Comparison of ENCODE assay signal across 40 cellular contexts in genomic region chr6:21626756-21627155, GRCh38.
"Had no signal": no experiment of that assay in that cellular context is flagged by ENCODE, and none has a peak within 500 bp of the region (broad histone marks: within the 10 kb centered on the region; RNA-seq: fewer than 3 reads in every experiment).

No MANE protein-coding gene starts in this region.

- H3K36me3 Mint-ChIP-seq: activated CD4-positive, alpha-beta memory T cell treated with anti-CD3 and anti-CD28 coated beads for 36 hours; activated naive CD4-positive, alpha-beta T cell treated with anti-CD3 and anti-CD28 coated beads, Interleukin-2, amount 50 U/mL, for 72 hours; activated naive CD8-positive, alpha-beta T cell treated with anti-CD3 and anti-CD28 coated beads for 36 hours; WTC11 had no signal

- FAIRE-seq: astrocyte, TTC549 had no signal

- H3K36me3 ChIP-seq: adrenal gland, brain microvascular endothelial cell, breast epithelium, cardiac muscle cell, WERI-Rb-1 had no signal

- H3K4me1 ChIP-seq: adrenal gland, body of pancreas, breast epithelium had no signal

- H3K27ac ChIP-seq: adrenal gland, body of pancreas, brain microvascular endothelial cell, breast epithelium, cardiac muscle cell, WERI-Rb-1 had no signal

- H3K4me3 Mint-ChIP-seq: activated CD4-positive, alpha-beta memory T cell treated with anti-CD3 and anti-CD28 coated beads for 36 hours; activated CD4-positive, alpha-beta T cell treated with anti-CD3 and anti-CD28 coated beads for 36 hours; activated CD8-positive, alpha-beta T cell treated with anti-CD3 and anti-CD28 coated beads for 36 hours; activated naive CD4-positive, alpha-beta T cell treated with anti-CD3 and anti-CD28 coated beads for 36 hours; activated naive CD8-positive, alpha-beta T cell treated with anti-CD3 and anti-CD28 coated beads for 36 hours; activated T-cell treated with anti-CD3 and anti-CD28 coated beads, Interleukin-2, amount 50 U/mL, for 4 hours; activated T-cell treated with anti-CD3 and anti-CD28 coated beads, Interleukin-2, amount 50 U/mL, for 72 hours; activated T-helper 1 cell treated with anti-CD3 and anti-CD28 coated beads, Interleukin-12 subunit alpha, Interleukin-12 subunit beta, Interleukin-2, Interleukin-4 antibody, amounts not matched to agents 30 ng/mL and 10 ng/mL and 1 ng/mL, durations not matched to agents 14 hours and 24 hours and 36 hours; activated T-helper 17 cell treated with anti-CD3 and anti-CD28 coated beads, Interleukin-2, amount 50 U/mL, for 72 hours; central memory CD8-positive, alpha-beta T cell; T-helper 1 cell treated with Interleukin-12 subunit alpha and Interleukin-12 subunit beta and Interleukin-4 antibody, amounts not matched to agents 30 μg/mL and 1 μg/mL, for 36 hours; WTC11 had no signal

- DNase-seq: activated CD4-positive, alpha-beta memory T cell treated with anti-CD3 and anti-CD28 coated beads for 36 hours; activated CD4-positive, alpha-beta T cell treated with anti-CD3 and anti-CD28 coated beads for 1 hour; activated CD4-positive, alpha-beta T cell treated with anti-CD3 and anti-CD28 coated beads for 36 hours; activated CD4-positive, alpha-beta T cell treated with anti-CD3 and anti-CD28 coated beads for 48 hours; activated CD4-positive, alpha-beta T cell treated with anti-CD3 and anti-CD28 coated beads, Interleukin-2, amount 50 U/mL, for 1 hour; activated CD4-positive, alpha-beta T cell treated with anti-CD3 and anti-CD28 coated beads, Interleukin-2, amount 50 U/mL, for 4 hours; activated CD4-positive, CD25-positive, alpha-beta regulatory T cell; activated CD8-positive, alpha-beta memory T cell treated with anti-CD3 and anti-CD28 coated beads, Interleukin-2, amount 50 U/mL, for 4 hours; activated CD8-positive, alpha-beta T cell treated with anti-CD3 and anti-CD28 coated beads for 36 hours; activated effector memory CD4-positive, alpha-beta T cell treated with anti-CD3 and anti-CD28 coated beads, Interleukin-2, amount 50 U/mL, for 16 hours; activated gamma-delta T cell treated with Interleukin-2 at 50 U/mL for 16 hours; activated naive CD4-positive, alpha-beta T cell; activated naive CD4-positive, alpha-beta T cell treated with anti-CD3 and anti-CD28 coated beads for 36 hours; activated naive CD4-positive, alpha-beta T cell treated with anti-CD3 and anti-CD28 coated beads, Interleukin-2, amount 50 U/mL, for 16 hours; activated naive CD8-positive, alpha-beta T cell treated with anti-CD3 and anti-CD28 coated beads for 36 hours; activated T-cell treated with anti-CD3 and anti-CD28 coated beads for 4 hours; activated T-cell treated with anti-CD3 and anti-CD28 coated beads, Interleukin-2, amount 50 U/mL, for 1 hour; activated T-cell treated with anti-CD3 and anti-CD28 coated beads, Interleukin-2, amount 50 U/mL, for 4 hours; activated T-cell treated with anti-CD3 and anti-CD28 coated beads, Interleukin-2, amount 50 U/mL, for 72 hours; adrenal gland; amniotic stem cell; aorta; body of pancreas; brain microvascular endothelial cell; caudate nucleus; cerebellar nuclear complex; T-helper 1 cell; T-helper 2 cell; T1000; WERI-Rb-1 had no signal

- H3K4me1 Mint-ChIP-seq: activated CD4-positive, alpha-beta T cell treated with anti-CD3 and anti-CD28 coated beads for 36 hours; activated naive CD8-positive, alpha-beta T cell treated with anti-CD3 and anti-CD28 coated beads for 36 hours; activated T-helper 17 cell treated with anti-CD3 and anti-CD28 coated beads, Interleukin-2, amount 50 U/mL, for 72 hours; central memory CD8-positive, alpha-beta T cell had no signal

- H3K9me3 ChIP-seq: adrenal gland, body of pancreas, breast epithelium had no signal

- H3K4me3 ChIP-seq: adrenal gland, body of pancreas, breast epithelium, cardiac muscle cell had no signal

- H3K27me3 Mint-ChIP-seq: activated CD4-positive, alpha-beta memory T cell treated with anti-CD3 and anti-CD28 coated beads for 36 hours; activated CD8-positive, alpha-beta T cell treated with anti-CD3 and anti-CD28 coated beads for 36 hours; activated naive CD8-positive, alpha-beta T cell treated with anti-CD3 and anti-CD28 coated beads for 36 hours had no signal

- H3K27ac Mint-ChIP-seq: activated CD4-positive, alpha-beta memory T cell treated with anti-CD3 and anti-CD28 coated beads for 36 hours; activated CD4-positive, alpha-beta T cell treated with anti-CD3 and anti-CD28 coated beads for 36 hours; activated CD8-positive, alpha-beta T cell treated with anti-CD3 and anti-CD28 coated beads for 36 hours; activated naive CD4-positive, alpha-beta T cell treated with anti-CD3 and anti-CD28 coated beads for 36 hours; activated naive CD4-positive, alpha-beta T cell treated with anti-CD3 and anti-CD28 coated beads, Interleukin-2, amount 50 U/mL, for 72 hours; activated naive CD8-positive, alpha-beta T cell treated with anti-CD3 and anti-CD28 coated beads for 36 hours; activated T-cell treated with anti-CD3 and anti-CD28 coated beads, Interleukin-2, amount 50 U/mL, for 72 hours; activated T-helper 1 cell treated with anti-CD3 and anti-CD28 coated beads, Interleukin-12 subunit alpha, Interleukin-12 subunit beta, Interleukin-2, Interleukin-4 antibody, amounts not matched to agents 30 ng/mL and 10 ng/mL and 1 ng/mL, durations not matched to agents 14 hours and 24 hours and 36 hours; activated T-helper 17 cell treated with anti-CD3 and anti-CD28 coated beads, Interleukin-2, amount 50 U/mL, for 72 hours; T-helper 1 cell treated with Interleukin-12 subunit alpha and Interleukin-12 subunit beta and Interleukin-4 antibody, amounts not matched to agents 30 μg/mL and 1 μg/mL, for 36 hours; WTC11 had no signal

- H3K27me3 ChIP-seq: adrenal gland, body of pancreas, brain microvascular endothelial cell, breast epithelium, cardiac muscle cell had no signal

- H3K9me3 Mint-ChIP-seq: activated CD4-positive, alpha-beta memory T cell treated with anti-CD3 and anti-CD28 coated beads for 36 hours; activated CD8-positive, alpha-beta T cell treated with anti-CD3 and anti-CD28 coated beads for 36 hours; activated naive CD4-positive, alpha-beta T cell treated with anti-CD3 and anti-CD28 coated beads for 36 hours; activated naive CD8-positive, alpha-beta T cell treated with anti-CD3 and anti-CD28 coated beads for 36 hours; activated T-cell treated with anti-CD3 and anti-CD28 coated beads, Interleukin-2, amount 50 U/mL, for 4 hours; activated T-cell treated with anti-CD3 and anti-CD28 coated beads, Interleukin-2, amount 50 U/mL, for 72 hours; activated T-helper 1 cell treated with anti-CD3 and anti-CD28 coated beads, Interleukin-12 subunit alpha, Interleukin-12 subunit beta, Interleukin-2, Interleukin-4 antibody, amounts not matched to agents 30 ng/mL and 10 ng/mL and 1 ng/mL, durations not matched to agents 14 hours and 24 hours and 36 hours; activated T-helper 17 cell treated with anti-CD3 and anti-CD28 coated beads, Interleukin-2, amount 50 U/mL, for 72 hours; central memory CD8-positive, alpha-beta T cell; T-helper 1 cell treated with Interleukin-12 subunit alpha and Interleukin-12 subunit beta and Interleukin-4 antibody, amounts not matched to agents 30 μg/mL and 1 μg/mL, for 36 hours had no signal
